9 cellular contexts compared by ENCODE assay signal in the genomic region with DNA sequence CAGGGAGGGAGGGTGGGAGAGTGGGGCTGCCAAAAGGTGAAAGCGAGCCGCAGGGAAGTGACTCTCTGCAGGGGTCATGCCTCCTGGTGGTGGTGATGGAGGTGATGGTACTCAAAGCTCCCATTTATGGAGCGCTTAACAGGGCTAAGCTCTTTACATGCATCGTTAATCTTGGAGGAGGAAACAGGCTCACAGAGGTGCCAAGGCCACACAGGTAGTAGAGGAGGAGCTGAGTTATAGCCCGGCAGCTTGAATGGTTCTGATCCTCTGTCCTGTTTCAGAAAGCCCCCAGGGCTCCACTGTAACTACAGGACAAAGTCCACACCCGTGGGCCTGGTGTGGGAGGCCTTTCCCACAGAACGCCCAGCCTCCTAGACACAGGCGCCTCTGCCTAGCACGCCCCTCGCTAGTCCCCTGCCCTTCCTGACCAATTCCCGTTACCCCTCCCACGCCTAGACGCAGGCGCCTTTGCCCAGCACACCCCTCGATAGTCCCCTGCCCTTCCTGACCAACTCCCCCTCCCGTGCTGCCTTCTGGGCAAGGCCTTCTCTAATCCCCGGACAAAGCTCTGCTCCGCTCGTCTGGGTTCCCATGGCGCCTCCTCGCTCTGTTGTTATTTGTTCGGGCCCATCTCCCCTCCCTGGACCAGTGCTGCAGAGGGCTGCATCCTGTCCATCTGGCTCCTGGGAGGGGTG. TPM values are rescaled to one million over a fixed set of nuclear protein-coding genes. Genes with fewer than 3 reads are reported as not detected.
DNase-seq lines count a peak whose midpoint lies in the region; ATAC-seq and TF ChIP-seq lines count a peak whose summit lies in the region.
"Had no signal": no experiment of that assay in that cellular context is flagged by ENCODE, and none has a peak within 500 bp of the region (broad histone marks: within the 10 kb centered on the region; RNA-seq: fewer than 3 reads in every experiment).

No MANE protein-coding gene starts in this region.

- no peaks in the 10 kb centered on the region for H3K36me3 ChIP-seq in breast epithelium
- no peaks in the 10 kb centered on the region for H3K36me3 ChIP-seq in hepatocyte (replicated peaks; ENCODE audit: insufficient read depth, low read depth)
- no peaks in the 10 kb centered on the region for H3K36me3 ChIP-seq in urinary bladder (ENCODE audit: insufficient read depth)

- no peak overlapping the region for H3K4me3 Mint-ChIP-seq in MCF 10A (ENCODE audit: unreplicated experiment)

- intact Hi-C loops in breast epithelium (cut with DNase I; ENCODE audit: low total_unique reads), result no loop called here
- intact Hi-C loops in MCF 10A (cut with micrococcal nuclease), result no loop called here

- H3K9me3 ChIP-seq in breast epithelium, result no peaks in the 10 kb centered on the region
- H3K9me3 ChIP-seq in hepatocyte (ENCODE audit: low read depth), result no peaks in the 10 kb centered on the region

- POLR2A ChIA-PET in MCF 10A (lab: Yijun Ruan, JAX), result interaction anchor here (0.8 kb wide), 1 partner anchor 9 kb away, joined by 3 read pairs; no protein-coding TSS in a partner anchor

- TF ChIP-seq POLR2A in breast epithelium (IDR thresholded peaks at IDR 0.05), result no peak

- peaks cover 96% of the 10 kb centered on the region for H3K79me2 ChIP-seq in hepatocyte

- CTCF ChIA-PET in MCF 10A (lab: Yijun Ruan, JAX), result interaction anchor here (0.6 to 1.9 kb wide), 2 partner anchors 22 to 201 kb away, joined by 5 to 7 read pairs; no protein-coding TSS in a partner anchor

- H3K9me2 ChIP-seq in hepatocyte (replicated peaks; ENCODE audit: insufficient read depth), result no peaks in the 10 kb centered on the region

- peaks cover 6% of the 10 kb centered on the region for H3K36me3 Mint-ChIP-seq in MCF 10A (ENCODE audit: insufficient read depth, unreplicated experiment)

- H3K4me3 ChIP-seq in breast epithelium (peak overlapping the region in 2 of 3 donors; percentile 26 to 46), hepatocyte (no peak overlapping the region), urinary bladder (ENCODE audit: low read depth, low read length) (no peak overlapping the region)

- BruUV-seq in MCF 10A (replicated peaks; lab: Mats Ljungman, UMichigan), result no TSS peak

- in situ Hi-C loops in SK-MEL-5 (cut with HindIII; ENCODE audit: low pct_unique_long_range_greater_than_20kb, low sequenced_read_pairs), result no loop called here

- H3K27ac Mint-ChIP-seq in MCF 10A (ENCODE audit: low read depth, unreplicated experiment), result no peak overlapping the region

- WGBS in hepatocyte (ENCODE audit: low lambda C conversion rate, missing lambda C conversion rate), result 33% methylated on average over 22 of the region's 22 CpGs
- WGBS in urinary bladder, result 36% methylated on average over 22 of the region's 22 CpGs

- H3K4me2 ChIP-seq in hepatocyte, result peak overlapping the region; percentile 65

- ATAC-seq in HG02610 (IDR thresholded peaks at IDR 0.05; ENCODE audit: unreplicated experiment) (no peak), GM21515 (IDR thresholded peaks at IDR 0.05; ENCODE audit: unreplicated experiment) (no peak)
- ATAC-seq: Panc1 had no signal

- peak overlapping the region; percentile 10 to 48 for H3K27ac ChIP-seq in breast epithelium
- H3K27ac ChIP-seq in hepatocyte, result peak overlapping the region; percentile 95
- peak overlapping the region; percentile 38 for H3K27ac ChIP-seq in urinary bladder (ENCODE audit: low read depth)

- peaks cover 22% of the 10 kb centered on the region for H3K4me1 Mint-ChIP-seq in MCF 10A (ENCODE audit: insufficient read depth, unreplicated experiment)

- peaks cover 9 to 29% of the 10 kb centered on the region in 2 donors for H3K4me1 ChIP-seq in breast epithelium
- H3K4me1 ChIP-seq in hepatocyte (ENCODE audit: insufficient read depth), result peaks cover 63% of the 10 kb centered on the region
- H3K4me1 ChIP-seq in urinary bladder (ENCODE audit: insufficient read depth), result no peaks in the 10 kb centered on the region

- TF ChIP-seq CTCF in breast epithelium (IDR thresholded peaks at IDR 0.05), result no peak
- no peak for TF ChIP-seq CTCF in MCF 10A (IDR thresholded peaks at IDR 0.05; ENCODE audit: unreplicated experiment)
- no peak for TF ChIP-seq CTCF in hepatocyte (IDR thresholded peaks at IDR 0.05; ENCODE audit: poor library complexity)

- peaks cover 51% of the 10 kb centered on the region for H4K20me1 ChIP-seq in hepatocyte (ENCODE audit: insufficient read depth, poor library complexity, severe bottlenecking)

- no peak for DNase-seq in breast epithelium (ENCODE audit: low spot score in 2 of 2)
- no peak for DNase-seq in MCF 10A (ENCODE audit: unreplicated experiment)
- peak; percentile 42 for DNase-seq in SK-MEL-5 (ENCODE audit: low read depth, low spot score)
- DNase-seq in hepatocyte (ENCODE audit: low spot score), result peak; percentile 81
- DNase-seq in T-helper 2 cell, result no peak

- no peaks in the 10 kb centered on the region for H3K9me3 Mint-ChIP-seq in MCF 10A (ENCODE audit: unreplicated experiment)

- H2AFZ ChIP-seq in hepatocyte, result no peak overlapping the region

- no peaks in the 10 kb centered on the region for H3K27me3 Mint-ChIP-seq in MCF 10A (ENCODE audit: insufficient read depth, unreplicated experiment)

- no peaks in the 10 kb centered on the region for H3K27me3 ChIP-seq in breast epithelium
- no peaks in the 10 kb centered on the region for H3K27me3 ChIP-seq in hepatocyte

RNA-seq across cellular contexts. Expression of gene PPP1R37, which starts 10.8 kb away (rescaled TPM):
- total RNA-seq in breast epithelium (10 to 100 TPM; 18.6 to 50.8 (median 33.8) TPM), MCF 10A (2022) (22.0 and 22.5 TPM in 2 replicates), hepatocyte (28.1 and 30.8 TPM in 2 replicates), urinary bladder (16.8 TPM)
- total RNA-seq in SK-MEL-5 (2014; rRNA removed; shearing (Covaris generic)), result 41.2 and 46.0 TPM in 2 replicates
- 50.6 and 64.3 TPM in 2 replicates for polyA plus RNA-seq in SK-MEL-5 (2015; cell fraction: cytosol; rRNA removed)
- polyA plus RNA-seq in SK-MEL-5 (2015; cell fraction: nucleus; rRNA removed), result 86.3 and 136 TPM in 2 replicates
- polyA plus RNA-seq in hepatocyte (14.0 and 15.2 TPM in 2 replicates), urinary bladder (31.6 TPM)

RNA-seq across cellular contexts. Expression of gene GEMIN7, which starts 24.7 kb away (rescaled TPM):
- 10 to 100 TPM; 21.3 to 35.1 (median 22.1) TPM for total RNA-seq in breast epithelium
- total RNA-seq in MCF 10A (2022), result 21.0 and 21.8 TPM in 2 replicates
- total RNA-seq in SK-MEL-5 (2014; rRNA removed; shearing (Covaris generic)), result 24.7 and 26.7 TPM in 2 replicates
- polyA plus RNA-seq in SK-MEL-5 (2015; cell fraction: cytosol; rRNA removed), result 41.2 and 45.4 TPM in 2 replicates
- polyA plus RNA-seq in SK-MEL-5 (2015; cell fraction: nucleus; rRNA removed), result 20.9 and 26.1 TPM in 2 replicates
- 48.8 and 50.7 TPM in 2 replicates for total RNA-seq in hepatocyte
- 55.3 and 69.0 TPM in 2 replicates for polyA plus RNA-seq in hepatocyte
- total RNA-seq in urinary bladder, result 10.4 TPM
- polyA plus RNA-seq in urinary bladder, result 23.6 TPM

RNA-seq across cellular contexts. Expression of gene ZNF296, which starts 27.5 kb away (rescaled TPM):
- total RNA-seq in breast epithelium (1 to 10 TPM in 2 of 3 donors, under 1 TPM in 1; 0.98 to 1.9 (median 1.3) TPM), MCF 10A (2022) (2.0 and 2.7 TPM in 2 replicates), hepatocyte (0.52 TPM in 1 of 2 replicates, not detected in the other), urinary bladder (0.42 TPM)
- total RNA-seq in SK-MEL-5 (2014; rRNA removed; shearing (Covaris generic)), result 0.08 and 0.32 TPM in 2 replicates
- 0.05 and 0.30 TPM in 2 replicates for polyA plus RNA-seq in SK-MEL-5 (2015; cell fraction: cytosol; rRNA removed)
- 1.1 TPM in 1 of 2 replicates, not detected in the other for polyA plus RNA-seq in SK-MEL-5 (2015; cell fraction: nucleus; rRNA removed)
- polyA plus RNA-seq in hepatocyte (1.2 TPM in 1 of 2 replicates, not detected in the other), urinary bladder (0.65 TPM)

RNA-seq across cellular contexts. Expression of gene NKPD1, which starts 57.0 kb away (rescaled TPM):
- total RNA-seq in breast epithelium (1 to 10 TPM in 2 of 3 donors, under 1 TPM in 1; 0.16 to 1.3 (median 1.0) TPM), MCF 10A (2022) (0.09 and 0.22 TPM in 2 replicates), hepatocyte (0.08 and 0.27 TPM in 2 replicates), urinary bladder (0.58 TPM)
- total RNA-seq in SK-MEL-5 (2014; rRNA removed; shearing (Covaris generic)), result 0.03 TPM in 1 of 2 replicates, not detected in the other
- not detected in 2 replicates for polyA plus RNA-seq in SK-MEL-5 (2015; cell fraction: cytosol; rRNA removed)
- 0.93 and 1.2 TPM in 2 replicates for polyA plus RNA-seq in SK-MEL-5 (2015; cell fraction: nucleus; rRNA removed)
- polyA plus RNA-seq in hepatocyte (0.50 and 0.60 TPM in 2 replicates), urinary bladder (0.37 TPM)

Comparison
In these comparisons a context has a peak if more than half of its experiments do, and no peak if none do; other contexts are left out.
1. DNase-seq: peak in SK-MEL-5 (single experiment) and hepatocyte (single experiment); none in breast epithelium (0 of 2), MCF 10A (single experiment) and T-helper 2 cell (0 of 5).
2. H3K27ac ChIP-seq: peak in every context shown above with its lines; median percentile 95 in hepatocyte; 38 in urinary bladder; 29 in breast epithelium.
3. H3K4me3 ChIP-seq: peak in breast epithelium (2 of 3); none in hepatocyte (single experiment) and urinary bladder (single experiment).